8 cellular contexts compared by ENCODE assay signal in genomic region chr4:185534850-185535761, GRCh38. TPM values are rescaled to one million over a fixed set of nuclear protein-coding genes. Genes with fewer than 3 reads are reported as not detected.
DNase-seq lines count a peak whose midpoint lies in the region; ATAC-seq and TF ChIP-seq lines count a peak whose summit lies in the region.

Gene PDLIM3, minus strand, starts transcription at chr4:185535507. Its CDS starts 73 bp downstream, at chr4:185535434.

- peaks cover 5% of the 10 kb centered on the region for H3K4me1 Mint-ChIP-seq in activated B cell treated with CpG ODN at 0.5 μM for 24 hours

- peak within 1 kb of the TSS; percentile 80 for H3K4me3 ChIP-seq in HUES6 (ENCODE audit: low read depth, low read length)
- peak within 1 kb of the TSS; percentile 51 for H3K4me3 ChIP-seq in neuron (ENCODE audit: low read length)

- ATAC-seq in activated B cell treated with CpG ODN at 0.5 μM for 24 hours (ENCODE audit: low read depth) (no peak), HG02798 (IDR thresholded peaks at IDR 0.05; ENCODE audit: poor library complexity, unreplicated experiment) (no peak), GM21423 (IDR thresholded peaks at IDR 0.05; ENCODE audit: unreplicated experiment) (no peak)

- peak within 1 kb of the TSS; percentile 52; the same call in 1 of the 2 replicates for H3K27ac ChIP-seq in HUES6 (ENCODE audit: low read depth, low read length)

- peak; percentile 19 for DNase-seq in DMS79 treated with DMSO at 0.1 percent for 48 hours (lab: John Stamatoyannopoulos, UW)
- no peak for DNase-seq in activated B cell treated with CpG ODN at 0.5 μM for 24 hours
- DNase-seq in glomerular endothelial cell (ENCODE audit: extremely low read depth, low read depth, low spot score) = no peak
- no peak for DNase-seq in NCI-H446 treated with DMSO at 0.1 percent for 48 hours (lab: John Stamatoyannopoulos, UW)

- H3K27ac Mint-ChIP-seq in activated B cell treated with CpG ODN at 0.5 μM for 24 hours = no peak within 1 kb of the TSS

- H3K4me1 ChIP-seq in HUES6 (ENCODE audit: control insufficient read depth, insufficient read depth, low read length) (peaks cover 7% of the 10 kb centered on the region), neuron (ENCODE audit: insufficient read depth, low read length) (peaks cover 21% of the 10 kb centered on the region)

- H3K9ac ChIP-seq in HUES6 (ENCODE audit: low read length) = peak within 1 kb of the TSS; percentile 81

- intact Hi-C loops in activated B cell treated with CpG ODN at 0.5 μM for 24 hours (cut with micrococcal nuclease) = loop anchor here (2.0 kb wide), 1 partner anchor 52 kb away; no protein-coding TSS in a partner anchor

- H3K9me3 ChIP-seq in HUES6 (ENCODE audit: control insufficient read depth, insufficient read depth, low read depth, low read length) = no peaks in the 10 kb centered on the region
- no peaks in the 10 kb centered on the region for H3K9me3 ChIP-seq in neuron (ENCODE audit: low read length)

- H3K36me3 Mint-ChIP-seq in activated B cell treated with CpG ODN at 0.5 μM for 24 hours (ENCODE audit: low read depth) = no peaks in the 10 kb centered on the region

- H3K4me3 Mint-ChIP-seq in activated B cell treated with CpG ODN at 0.5 μM for 24 hours = peak within 1 kb of the TSS; percentile 68

- no peak for TF ChIP-seq CTCF in activated B cell treated with CpG ODN at 0.5 μM for 24 hours (IDR thresholded peaks at IDR 0.05)

- peaks cover 38% of the 10 kb centered on the region for H3K27me3 ChIP-seq in HUES6 (ENCODE audit: control insufficient read depth, insufficient read depth, low read length)
- H3K27me3 ChIP-seq in neuron (ENCODE audit: insufficient read depth, low read length) = peaks cover 17% of the 10 kb centered on the region

- POLR2A ChIA-PET in activated B cell treated with CpG ODN at 0.5 μM for 24 hours (lab: Charles Lee) = interaction anchor here (0.6 kb wide), 2 partner anchors 92 to 843 kb away, joined by 3 to 4 read pairs; no protein-coding TSS in a partner anchor

- no peaks in the 10 kb centered on the region for H3K36me3 ChIP-seq in HUES6 (ENCODE audit: control insufficient read depth, insufficient read depth, low read length)
- H3K36me3 ChIP-seq in neuron (ENCODE audit: insufficient read depth, low read length) = no peaks in the 10 kb centered on the region

- no peaks in the 10 kb centered on the region for H3K9me3 Mint-ChIP-seq in activated B cell treated with CpG ODN at 0.5 μM for 24 hours

- CTCF ChIA-PET in activated B cell treated with CpG ODN at 0.5 μM for 24 hours (lab: Charles Lee) = no interaction called here

- H3K27me3 Mint-ChIP-seq in activated B cell treated with CpG ODN at 0.5 μM for 24 hours = peaks cover 34% of the 10 kb centered on the region

- H2AFZ ChIP-seq in neuron (ENCODE audit: low read depth, low read length) = peak within 1 kb of the TSS; percentile 92

RNA-seq across cellular contexts. Expression of gene PDLIM3, which starts in this region (rescaled TPM):
- total RNA-seq in activated B cell treated with CpG ODN at 0.5 μM for 24 hours (0.20 TPM in 1 of 2 replicates, not detected in the other), glomerular endothelial cell (11.4 and 36.2 TPM in 2 replicates)

Comparison
In these comparisons a context has a peak if more than half of its experiments do, and no peak if none do; other contexts are left out.
1. RNA of gene PDLIM3 (total RNA-seq): 11.4 to 36.2 TPM in glomerular endothelial cell; 0.20 TPM in activated B cell treated with CpG ODN at 0.5 μM for 24 hours; every median in the first group is over 10 times any median in the second.